9 cellular contexts compared by ENCODE assay signal in the genomic region with DNA sequence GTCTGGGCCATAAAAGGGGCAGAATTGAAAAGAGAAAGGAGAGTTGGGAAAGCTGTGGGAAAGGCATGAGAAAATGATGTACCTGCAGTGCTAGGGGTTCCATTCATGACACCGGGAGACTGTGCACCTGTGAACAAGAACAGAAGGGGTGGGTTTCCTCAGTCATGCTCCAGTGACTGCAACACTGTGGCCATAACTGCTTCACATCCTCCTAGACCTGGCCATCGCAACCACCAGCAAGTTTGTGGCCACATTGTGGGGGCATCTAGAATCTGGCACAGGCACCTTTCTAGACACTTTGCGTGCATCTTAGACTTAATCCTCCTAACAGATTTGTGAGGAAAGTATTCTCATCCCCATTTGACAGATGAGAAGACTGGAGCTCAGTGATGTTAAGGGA. TPM values are rescaled to one million over a fixed set of nuclear protein-coding genes. Genes with fewer than 3 reads are reported as not detected.
"Had no signal": no experiment of that assay in that cellular context is flagged by ENCODE, and none has a peak within 500 bp of the region (broad histone marks: within the 10 kb centered on the region; RNA-seq: fewer than 3 reads in every experiment).

No MANE protein-coding gene starts in this region.

- H3K36me3 Mint-ChIP-seq: IgD-negative memory B cell had no signal

- H3K4me3 ChIP-seq: K562 had no signal

- DNase-seq: IMR-90, KBM-7, KG1 had no signal

- H3K27ac Mint-ChIP-seq: IgD-negative memory B cell had no signal

- ATAC-seq: K562 had no signal

- FAIRE-seq: HTR-8/SVneo, K562 had no signal

- H3K4me1 Mint-ChIP-seq: IgD-negative memory B cell had no signal

- H3K4me3 Mint-ChIP-seq: IgD-negative memory B cell had no signal

- H3K27ac ChIP-seq: HL-60 had no signal

RNA-seq across cellular contexts. Expression of gene GP2, which starts 12.7 kb away (rescaled TPM):
- total RNA-seq: HT-29, HT1080, IMR-90 had no signal
- polyA plus RNA-seq: IgD-negative memory B cell, IMR-90, K562 had no signal

RNA-seq across cellular contexts. Expression of gene UMOD, which starts 37.9 kb away (rescaled TPM):
- total RNA-seq: HT-29, HT1080, IMR-90, K562 had no signal
- polyA plus RNA-seq: IgD-negative memory B cell, IMR-90, K562 had no signal
